Comparison of ENCODE assay signal across 8 cellular contexts in the genomic region with DNA sequence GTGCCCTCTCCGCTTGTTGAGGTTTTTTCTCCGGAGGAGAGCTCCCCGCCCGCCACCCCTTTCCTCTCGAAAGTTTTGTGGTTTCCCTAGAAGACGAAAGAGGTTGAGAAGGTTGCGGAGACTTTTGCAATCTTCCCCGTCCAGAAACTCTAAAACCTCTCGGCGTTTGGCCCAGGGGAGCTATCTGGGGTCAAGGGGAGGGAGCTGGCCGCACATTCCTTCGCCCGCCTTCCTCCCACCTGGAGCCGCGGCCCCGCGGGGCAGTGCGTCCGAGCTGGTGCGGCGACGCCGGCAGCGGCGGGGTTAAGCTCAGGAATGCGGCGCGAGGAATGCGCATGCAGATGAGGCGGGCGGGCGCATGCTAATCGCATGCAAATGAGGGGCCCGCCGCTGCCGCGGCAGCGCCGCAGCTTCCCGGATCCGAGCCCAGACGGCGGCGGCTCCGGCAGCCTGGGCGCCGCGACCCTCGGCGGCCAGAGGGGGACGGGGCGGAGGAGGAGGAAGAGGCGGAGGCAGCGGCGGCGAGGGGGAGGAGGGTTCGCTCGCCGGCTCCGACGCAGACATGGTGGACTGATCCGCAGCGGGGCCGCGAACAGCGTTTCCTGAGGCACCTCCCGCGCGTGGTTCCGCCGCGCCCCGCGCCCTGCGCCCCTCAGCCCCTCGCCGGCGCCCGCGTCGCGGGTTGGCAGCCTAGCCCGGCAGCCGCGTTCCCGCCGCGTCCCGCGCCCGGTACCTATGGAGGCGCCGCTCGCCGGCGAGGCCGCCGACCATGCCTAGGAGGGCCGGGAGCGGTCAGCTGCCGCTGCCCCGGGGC. TPM values are rescaled to one million over a fixed set of nuclear protein-coding genes. Genes with fewer than 3 reads are reported as not detected.
A peak's percentile ranks its signal among the peaks of the same experiment; 100 is the strongest.
DNase-seq lines count a peak whose midpoint lies in the region; ATAC-seq, FAIRE-seq and TF ChIP-seq lines count a peak whose summit lies in the region.

WWC2 (plus strand) TSS at position 535 of the 814 bp plus-strand sequence; CDS start at position 770, 235 bp downstream.

- peak within 1 kb of the TSS; percentile 88 for H3K4me2 ChIP-seq in hepatocyte

- no peak for FAIRE-seq in H54 (lab: Jason Lieb, UNC)

- peak within 1 kb of the TSS; percentile 82 for H2AFZ ChIP-seq in hepatocyte

- H3K9me2 ChIP-seq in hepatocyte (replicated peaks; ENCODE audit: insufficient read depth) = no peaks in the 10 kb centered on the region

- ATAC-seq in body of pancreas (peak; percentile 88), psoas muscle (peak; percentile 92 to 94 (median 94))

- intact Hi-C loops in body of pancreas (cut with DNase I) (no loop called here), psoas muscle (cut with DNase I) (no loop called here), uterus (cut with DNase I; ENCODE audit: low total_unique reads) (no loop called here)

- peaks cover 34% of the 10 kb centered on the region for H3K79me2 ChIP-seq in hepatocyte

- H3K36me3 ChIP-seq in body of pancreas (replicated peaks in 1 of 2; ENCODE audit: insufficient read depth in 1 of 2, low read depth in 2 of 2) = no peaks in the 10 kb centered on the region
- no peaks in the 10 kb centered on the region for H3K36me3 ChIP-seq in hepatocyte (replicated peaks; ENCODE audit: insufficient read depth, low read depth)
- no peaks in the 10 kb centered on the region for H3K36me3 ChIP-seq in psoas muscle (ENCODE audit: insufficient read depth in 1 of 2, low read depth in 1 of 2)
- no peaks in the 10 kb centered on the region for H3K36me3 ChIP-seq in uterus

- peak; percentile 19 for DNase-seq in DMS 273 treated with DMSO at 0.1 percent for 48 hours (lab: John Stamatoyannopoulos, UW)
- DNase-seq in H54 (ENCODE audit: insufficient read length, low spot score) = peak; percentile 61
- peak; percentile 92 for DNase-seq in NB4 (ENCODE audit: low read depth)
- peak; percentile 96 for DNase-seq in UCSD-AML1 (lab: John Stamatoyannopoulos, UW; ENCODE audit: unreplicated experiment)
- DNase-seq in body of pancreas = peak; percentile 89 to 93 (median 90)
- DNase-seq in hepatocyte (ENCODE audit: low spot score) = peak; percentile 96
- peak; percentile 91 to 92 for DNase-seq in psoas muscle
- DNase-seq in uterus = peak; percentile 82 to 89

- 0% methylated on average over 2 to 67 of the region's 102 CpGs for WGBS in body of pancreas, 2 donors
- WGBS in hepatocyte (ENCODE audit: low lambda C conversion rate, missing lambda C conversion rate) = under 1% methylated on average over 64 of the region's 102 CpGs
- WGBS in psoas muscle, 3 donors = 0 to 1% (median 1%) methylated on average over 57 to 102 of the region's 102 CpGs

- peaks cover 11% of the 10 kb centered on the region for H4K20me1 ChIP-seq in hepatocyte (ENCODE audit: insufficient read depth, poor library complexity, severe bottlenecking)

- TF ChIP-seq POLR2A in H54 (IDR thresholded peaks at IDR 0.05; ENCODE audit: low read depth, low read length) (peak; percentile 68), NB4 (IDR thresholded peaks at IDR 0.05; ENCODE audit: extremely low read depth, insufficient read length) (peak; percentile 40), body of pancreas (IDR thresholded peaks at IDR 0.05) (peak; percentile 80 to 92 (median 81)), uterus (IDR thresholded peaks at IDR 0.05) (peak; percentile 76 to 89)

- H3K9me3 ChIP-seq in body of pancreas = no peaks in the 10 kb centered on the region
- no peaks in the 10 kb centered on the region for H3K9me3 ChIP-seq in hepatocyte (ENCODE audit: low read depth)
- no peaks in the 10 kb centered on the region for H3K9me3 ChIP-seq in psoas muscle
- H3K9me3 ChIP-seq in uterus = no peaks in the 10 kb centered on the region

- H3K4me1 ChIP-seq in body of pancreas (peaks cover 24% of the 10 kb centered on the region), hepatocyte (ENCODE audit: insufficient read depth) (peaks cover 11% of the 10 kb centered on the region), psoas muscle (peaks cover 18% of the 10 kb centered on the region), uterus (no peaks in the 10 kb centered on the region)

- no peaks in the 10 kb centered on the region for H3K27me3 ChIP-seq in body of pancreas
- no peaks in the 10 kb centered on the region for H3K27me3 ChIP-seq in hepatocyte
- H3K27me3 ChIP-seq in psoas muscle (ENCODE audit: insufficient read depth in 3 of 3, low read length in 2 of 3) = no peaks in the 10 kb centered on the region
- no peaks in the 10 kb centered on the region for H3K27me3 ChIP-seq in uterus

- H3K4me3 ChIP-seq in NB4 (ENCODE audit: low read depth, low read length) = peak within 1 kb of the TSS; percentile 68
- H3K4me3 ChIP-seq in body of pancreas = peak within 1 kb of the TSS; percentile 5 to 70
- H3K4me3 ChIP-seq in hepatocyte = peak within 1 kb of the TSS; percentile 66
- H3K4me3 ChIP-seq in psoas muscle = peak within 1 kb of the TSS; percentile 79
- peak within 1 kb of the TSS; percentile 59 to 90 for H3K4me3 ChIP-seq in uterus

- H3K27ac ChIP-seq in body of pancreas (peak within 1 kb of the TSS; percentile 88 to 96 (median 92)), hepatocyte (peak within 1 kb of the TSS; percentile 96), psoas muscle (peak within 1 kb of the TSS; percentile 84), uterus (peak within 1 kb of the TSS; percentile 92 to 98)

- TF ChIP-seq CTCF in NB4 (IDR thresholded peaks at IDR 0.05; ENCODE audit: low read depth, low read length) (no peak), body of pancreas (IDR thresholded peaks at IDR 0.05) (peak in 3 of 7 experiments; percentile 4 to 44 (median 41)), hepatocyte (IDR thresholded peaks at IDR 0.05; ENCODE audit: poor library complexity) (no peak), psoas muscle (IDR thresholded peaks at IDR 0.05) (no peak), uterus (IDR thresholded peaks at IDR 0.05) (peak in 3 of 4 experiments; percentile 15 to 50 (median 39))

RNA-seq across cellular contexts. Expression of gene WWC2, which starts in this region (rescaled TPM):
- total RNA-seq in body of pancreas = 10 to 100 TPM; 24.4 to 30.3 TPM
- 24.7 and 28.6 TPM in 2 replicates for total RNA-seq in hepatocyte
- 16.1 and 19.3 TPM in 2 replicates for polyA plus RNA-seq in hepatocyte
- 10 to 100 TPM in 3 of 4 donors, 1 to 10 TPM in 1; 7.8 to 15.5 (median 13.1) TPM for total RNA-seq in psoas muscle
- polyA plus RNA-seq in psoas muscle = 1 to 10 TPM; 2.9 to 3.6 (median 3.3) TPM
- 10 to 100 TPM; 26.9 to 45.9 (median 41.4) TPM for total RNA-seq in uterus

Comparison
In these comparisons a context has a peak if more than half of its experiments do, and no peak if none do; other contexts are left out.
1. Peak in every context shown above with its lines: DNase-seq, ATAC-seq, H3K4me3 ChIP-seq and H3K27ac ChIP-seq.
2. DNase-seq: peak in every context shown above with its lines; median percentile 96 in UCSD-AML1; 96 in hepatocyte; 92 in NB4; 92 in psoas muscle; 90 in body of pancreas; 86 in uterus; 61 in H54; 19 in DMS 273 treated with DMSO at 0.1 percent for 48 hours.
3. CTCF ChIP-seq: peak in uterus (3 of 4); none in NB4 (single experiment), hepatocyte (single experiment) and psoas muscle (single experiment).